ENCODE assay signal across 1 cellular context in the genomic region with DNA sequence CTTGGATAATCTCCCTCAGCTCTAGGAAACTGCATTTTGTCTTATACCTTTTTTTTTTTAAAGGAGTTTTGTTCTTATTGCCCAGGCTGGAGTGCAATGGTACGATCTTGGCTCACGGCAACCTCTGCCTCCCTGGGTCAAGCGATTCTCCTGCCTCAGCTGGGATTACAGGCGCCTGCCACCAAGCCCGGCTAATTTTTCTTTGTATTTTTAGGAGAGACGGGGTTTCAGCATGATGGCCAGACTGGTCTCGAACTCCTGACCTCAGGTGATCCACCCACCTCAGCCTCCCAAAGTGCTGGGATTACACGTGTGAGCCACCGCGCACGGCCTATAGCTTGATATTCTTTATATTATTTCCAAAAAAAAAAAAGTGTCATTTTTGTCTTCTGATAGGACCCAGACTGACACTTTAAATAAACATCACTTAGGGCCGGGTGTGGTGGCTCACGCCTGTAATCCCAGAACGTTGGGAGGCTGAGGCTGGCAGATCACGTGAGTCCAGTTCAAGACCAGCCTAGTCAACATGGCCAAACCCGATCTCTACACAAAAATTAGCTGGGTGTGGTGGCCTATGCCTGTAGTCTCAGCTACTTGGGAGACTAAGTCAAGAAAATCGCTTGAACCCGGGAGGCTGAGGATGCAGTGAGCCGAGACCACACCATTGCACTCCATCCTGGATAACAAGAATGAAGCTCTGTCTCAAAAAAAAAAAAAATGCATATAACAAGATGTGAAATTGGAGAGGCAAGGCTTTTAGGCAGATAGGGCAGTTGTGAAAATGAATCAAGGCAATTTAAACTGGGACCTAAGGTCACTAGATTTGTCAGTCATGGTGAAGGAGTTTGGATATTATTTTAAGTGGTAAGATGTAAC.
TF ChIP-seq lines count a peak whose summit lies in the region.

No MANE protein-coding gene starts in this region.

TF ChIP-seq in HepG2, 621 proteins besides CTCF, POLR2A, EP300 and RAD21:
- TF ChIP-seq POLR2AphosphoS5 (IDR thresholded peaks at IDR 0.05; ENCODE audit: low read depth, low read length) (peak; percentile 29; the same call in 1 of the 2 replicates), MED1 (CRISPR knock-in tag; IDR thresholded peaks at IDR 0.05) (no peak)
